Comparison of ENCODE assay signal across 24 cellular contexts in the genomic region with DNA sequence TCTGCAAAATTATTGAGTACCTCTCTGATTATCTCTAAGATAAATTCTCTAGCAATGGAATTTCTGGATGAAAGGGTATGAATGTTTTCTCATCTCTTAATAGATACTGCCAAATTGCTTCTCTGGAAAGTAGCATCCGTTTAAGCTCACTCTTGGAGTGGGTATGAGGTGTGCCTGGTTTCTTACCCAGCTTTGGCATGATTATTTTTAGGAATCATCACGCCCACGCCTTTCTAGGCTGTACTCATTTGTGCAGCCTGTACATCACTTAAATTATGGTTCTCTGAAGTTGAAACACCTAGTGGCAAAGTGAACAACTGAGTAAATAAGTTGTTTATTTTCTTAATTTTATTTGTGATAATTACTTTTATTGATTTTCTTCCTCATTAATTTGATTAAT.
"Had no signal": no experiment of that assay in that cellular context is flagged by ENCODE, and none has a peak within 500 bp of the region (broad histone marks: within the 10 kb centered on the region; RNA-seq: fewer than 3 reads in every experiment).

No MANE protein-coding gene starts in this region.

- DNase-seq: naive thymus-derived CD8-positive, alpha-beta T cell; nephron progenitor cell; pancreas; right cardiac atrium; right lobe of liver; sigmoid colon; small intestine; stimulated activated CD4-positive, alpha-beta T cell treated with anti-CD3 and anti-CD28 coated beads, Interleukin-15, amount 100 ng/mL, for 24 hours; stimulated activated CD4-positive, alpha-beta T cell treated with anti-CD3 and anti-CD28 coated beads, Interleukin-2, amount 100 ng/mL, for 24 hours; stimulated activated CD4-positive, alpha-beta T cell treated with anti-CD3 and anti-CD28 coated beads, Interleukin-4, amount 100 ng/mL, for 1 hour; stimulated activated CD4-positive, alpha-beta T cell treated with anti-CD3 and anti-CD28 coated beads, Interleukin-4, amount 100 ng/mL, for 4 hours; stimulated activated CD8-positive, alpha-beta memory T cell treated with anti-CD3 and anti-CD28 coated beads, Interleukin-4, amount 100 ng/mL, for 48 hours; stimulated activated naive CD4-positive, alpha-beta T cell; stimulated activated naive CD8-positive, alpha-beta T cell treated with anti-CD3 and anti-CD28 coated beads, Interleukin-15, amount 100 ng/mL, for 72 hours; stimulated activated naive CD8-positive, alpha-beta T cell treated with anti-CD3 and anti-CD28 coated beads, Interleukin-15, Interleukin-2, amounts not matched to agents 100 U/mL and 50 U/mL, for 24 hours; substantia nigra; thyroid gland; trophoblast cell; upper lobe of left lung had no signal

- H3K27ac ChIP-seq: neutrophil, pancreas, prostate gland, right lobe of liver, sigmoid colon, thoracic aorta, thyroid gland, tibial nerve, upper lobe of left lung, vagina had no signal
